ENCODE assay signal across 2 cellular contexts in genomic region chr9:129676287-129676686, GRCh38.
A peak's percentile ranks its signal among the peaks of the same experiment; 100 is the strongest.
TF ChIP-seq lines count a peak whose summit lies in the region.

No MANE protein-coding gene starts in this region.

TF ChIP-seq in HEK293, 187 proteins besides CTCF, POLR2A, EP300 and RAD21:
- TF ChIP-seq YY1 (tag by site-specific recombination; IDR thresholded peaks at IDR 0.05) (no peak), MZF1 (tag by site-specific recombination; IDR thresholded peaks at IDR 0.05; ENCODE audit: borderline replicate concordance) (no peak), ZNF37A (tag by site-specific recombination; IDR thresholded peaks at IDR 0.05) (no peak), ZIC2 (tag by site-specific recombination; IDR thresholded peaks at IDR 0.05) (peak; percentile 25; the same call in 1 of the 2 replicates), ZNF768 (tag by site-specific recombination; IDR thresholded peaks at IDR 0.05) (0 out of 2 replicates have a peak, but pooled peaks have one; percentile 17), ZNF114 (tag by site-specific recombination; IDR thresholded peaks at IDR 0.05) (no peak), ZNF513 (tag by site-specific recombination; IDR thresholded peaks at IDR 0.05) (no peak), ZBTB7A (tag by site-specific recombination; IDR thresholded peaks at IDR 0.05; ENCODE audit: low read depth) (no peak), KLF17 (tag by site-specific recombination; IDR thresholded peaks at IDR 0.05) (peak; percentile 65; the same call in 1 of the 2 replicates), WT1 (tag by site-specific recombination; IDR thresholded peaks at IDR 0.05) (peak; percentile 52), ZNF157 (tag by site-specific recombination; IDR thresholded peaks at IDR 0.05) (no peak)

TF ChIP-seq in K562, 482 proteins besides CTCF, POLR2A, EP300 and RAD21:
- no peak for TF ChIP-seq GTF2E2 (tag; IDR thresholded peaks at IDR 0.05)
- no peak for TF ChIP-seq FOXM1 (IDR thresholded peaks at IDR 0.05; ENCODE audit: low read depth)
- TF ChIP-seq FOXM1 (CRISPR knock-in tag; IDR thresholded peaks at IDR 0.05; ENCODE audit: low read depth) = no peak
- TF ChIP-seq ZNF140 (CRISPR knock-in tag; IDR thresholded peaks at IDR 0.05) = no peak
- TF ChIP-seq ZNF239 (CRISPR knock-in tag; IDR thresholded peaks at IDR 0.05) = no peak
- TF ChIP-seq KDM1A (IDR thresholded peaks at IDR 0.05) = 0 out of 4 replicates have a peak, but pooled peaks have one; percentile 21
- no peak for TF ChIP-seq ZKSCAN1 (IDR thresholded peaks at IDR 0.05; ENCODE audit: low read depth, low read length)
- no peak for TF ChIP-seq ZBED1 (IDR thresholded peaks at IDR 0.05)
- no peak for TF ChIP-seq EP400 (IDR thresholded peaks at IDR 0.05)
- no peak for TF ChIP-seq HDAC6 (IDR thresholded peaks at IDR 0.05; ENCODE audit: low read depth, low read length)
- TF ChIP-seq GTF2F1 (IDR thresholded peaks at IDR 0.05; ENCODE audit: low read depth, low read length) = no peak
- no peak for TF ChIP-seq ADNP (tag; IDR thresholded peaks at IDR 0.05)
- no peak for TF ChIP-seq RFX5 (IDR thresholded peaks at IDR 0.05; ENCODE audit: low read depth, low read length)
- TF ChIP-seq NR1H2 (CRISPR knock-in tag; IDR thresholded peaks at IDR 0.05) = no peak
- no peak for TF ChIP-seq CHAMP1 (IDR thresholded peaks at IDR 0.05)
- TF ChIP-seq SMARCB1 (IDR thresholded peaks at IDR 0.05; ENCODE audit: insufficient read length, low read depth) = no peak
- TF ChIP-seq NFXL1 (CRISPR knock-in tag; IDR thresholded peaks at IDR 0.05) = no peak
- no peak for TF ChIP-seq BRF2 (IDR thresholded peaks at IDR 0.05; ENCODE audit: borderline replicate concordance, insufficient read depth, insufficient read length)
- no peak for TF ChIP-seq MBD2 (IDR thresholded peaks at IDR 0.05; ENCODE audit: borderline replicate concordance, low read depth)
- TF ChIP-seq ARNT (IDR thresholded peaks at IDR 0.05) = no peak
- no peak for TF ChIP-seq FOXP1 (CRISPR knock-in tag; IDR thresholded peaks at IDR 0.05)
- no peak for TF ChIP-seq MCM3 (IDR thresholded peaks at IDR 0.05)
- no peak for TF ChIP-seq ETS2 (tag; IDR thresholded peaks at IDR 0.05; ENCODE audit: borderline replicate concordance, poor library complexity, severe bottlenecking)
- no peak for TF ChIP-seq BDP1 (IDR thresholded peaks at IDR 0.05; ENCODE audit: insufficient read depth, insufficient read length)
- TF ChIP-seq BCOR (IDR thresholded peaks at IDR 0.05) = peak; percentile 69; the same call in 1 of the 2 replicates
- no peak for TF ChIP-seq GATAD2B (IDR thresholded peaks at IDR 0.05; ENCODE audit: borderline replicate concordance)
- TF ChIP-seq KDM5B (IDR thresholded peaks at IDR 0.05; ENCODE audit: insufficient replicate concordance, low read depth, low read length) = no peak
- no peak for TF ChIP-seq DPF2 (IDR thresholded peaks at IDR 0.05)
- no peak for TF ChIP-seq EWSR1 (IDR thresholded peaks at IDR 0.05; ENCODE audit: borderline replicate concordance, low read depth, partially characterized antibody)
- no peak for TF ChIP-seq BMI1 (IDR thresholded peaks at IDR 0.05; ENCODE audit: low read length)
- peak; percentile 74; the same call in 1 of the 2 replicates for TF ChIP-seq TRIM28 (IDR thresholded peaks at IDR 0.05)
- no peak for TF ChIP-seq GTF3C2 (IDR thresholded peaks at IDR 0.05; ENCODE audit: borderline replicate concordance, extremely low read depth, insufficient read length)
- TF ChIP-seq ARID4B (CRISPR knock-in tag; IDR thresholded peaks at IDR 0.05) = no peak
- no peak for TF ChIP-seq CTBP1 (IDR thresholded peaks at IDR 0.05; ENCODE audit: borderline replicate concordance)
- TF ChIP-seq ZNF316 (IDR thresholded peaks at IDR 0.05) = peak; percentile 87
- TF ChIP-seq ZNF436 (CRISPR knock-in tag; IDR thresholded peaks at IDR 0.05) = no peak
- TF ChIP-seq NFIX (CRISPR knock-in tag; IDR thresholded peaks at IDR 0.05; ENCODE audit: low read depth) = no peak
- no peak for TF ChIP-seq RBFOX2 (IDR thresholded peaks at IDR 0.05; ENCODE audit: low read depth, low read length)
- TF ChIP-seq ZFP36 (IDR thresholded peaks at IDR 0.05; ENCODE audit: low read depth, low read length, partially characterized antibody) = peak; percentile 43
- TF ChIP-seq TRIM24 (IDR thresholded peaks at IDR 0.05) = peak in 1 of 2 experiments; percentile 55; a peak in 1 of 4 replicates
TF ChIP-seq in K562: peak in this region for 6.
